In the genomic region with DNA sequence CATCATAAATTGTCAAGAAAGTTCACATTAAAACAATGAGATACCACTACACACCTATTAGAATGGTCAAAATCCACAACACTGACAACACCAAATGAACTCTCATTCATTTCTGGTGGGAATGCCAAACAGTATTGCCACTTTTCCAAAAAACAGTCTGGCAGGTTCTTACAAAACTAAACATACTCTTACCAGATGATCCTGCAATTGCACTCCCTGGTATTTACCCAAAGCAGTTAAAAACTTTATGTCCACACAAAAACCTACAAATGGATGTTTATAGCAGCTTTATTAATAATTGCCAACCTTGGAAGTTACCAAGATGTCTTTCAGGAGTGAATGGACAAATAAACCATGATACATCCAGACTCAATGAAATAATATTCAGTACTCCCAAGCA, we compare ENCODE assay signal across 2 cellular contexts.
TF ChIP-seq lines count a peak whose summit lies in the region.

No MANE protein-coding gene starts in this region.

TF ChIP-seq in liver, 16 proteins besides CTCF, POLR2A, EP300 and RAD21:
- TF ChIP-seq, protein P1, sequence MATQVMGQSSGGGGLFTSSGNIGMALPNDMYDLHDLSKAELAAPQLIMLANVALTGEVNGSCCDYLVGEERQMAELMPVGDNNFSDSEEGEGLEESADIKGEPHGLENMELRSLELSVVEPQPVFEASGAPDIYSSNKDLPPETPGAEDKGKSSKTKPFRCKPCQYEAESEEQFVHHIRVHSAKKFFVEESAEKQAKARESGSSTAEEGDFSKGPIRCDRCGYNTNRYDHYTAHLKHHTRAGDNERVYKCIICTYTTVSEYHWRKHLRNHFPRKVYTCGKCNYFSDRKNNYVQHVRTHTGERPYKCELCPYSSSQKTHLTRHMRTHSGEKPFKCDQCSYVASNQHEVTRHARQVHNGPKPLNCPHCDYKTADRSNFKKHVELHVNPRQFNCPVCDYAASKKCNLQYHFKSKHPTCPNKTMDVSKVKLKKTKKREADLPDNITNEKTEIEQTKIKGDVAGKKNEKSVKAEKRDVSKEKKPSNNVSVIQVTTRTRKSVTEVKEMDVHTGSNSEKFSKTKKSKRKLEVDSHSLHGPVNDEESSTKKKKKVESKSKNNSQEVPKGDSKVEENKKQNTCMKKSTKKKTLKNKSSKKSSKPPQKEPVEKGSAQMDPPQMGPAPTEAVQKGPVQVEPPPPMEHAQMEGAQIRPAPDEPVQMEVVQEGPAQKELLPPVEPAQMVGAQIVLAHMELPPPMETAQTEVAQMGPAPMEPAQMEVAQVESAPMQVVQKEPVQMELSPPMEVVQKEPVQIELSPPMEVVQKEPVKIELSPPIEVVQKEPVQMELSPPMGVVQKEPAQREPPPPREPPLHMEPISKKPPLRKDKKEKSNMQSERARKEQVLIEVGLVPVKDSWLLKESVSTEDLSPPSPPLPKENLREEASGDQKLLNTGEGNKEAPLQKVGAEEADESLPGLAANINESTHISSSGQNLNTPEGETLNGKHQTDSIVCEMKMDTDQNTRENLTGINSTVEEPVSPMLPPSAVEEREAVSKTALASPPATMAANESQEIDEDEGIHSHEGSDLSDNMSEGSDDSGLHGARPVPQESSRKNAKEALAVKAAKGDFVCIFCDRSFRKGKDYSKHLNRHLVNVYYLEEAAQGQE (IDR thresholded peaks at IDR 0.05), result no peak
- TF ChIP-seq RXRA (IDR thresholded peaks at IDR 0.05), result peak in 1 of 2 donors; percentile 15
- peak; percentile 8 for TF ChIP-seq FOXA2 (IDR thresholded peaks at IDR 0.05)

TF ChIP-seq in HepG2, 621 proteins besides CTCF, POLR2A, EP300 and RAD21 (continued from another document):
- TF ChIP-seq, protein P2, sequence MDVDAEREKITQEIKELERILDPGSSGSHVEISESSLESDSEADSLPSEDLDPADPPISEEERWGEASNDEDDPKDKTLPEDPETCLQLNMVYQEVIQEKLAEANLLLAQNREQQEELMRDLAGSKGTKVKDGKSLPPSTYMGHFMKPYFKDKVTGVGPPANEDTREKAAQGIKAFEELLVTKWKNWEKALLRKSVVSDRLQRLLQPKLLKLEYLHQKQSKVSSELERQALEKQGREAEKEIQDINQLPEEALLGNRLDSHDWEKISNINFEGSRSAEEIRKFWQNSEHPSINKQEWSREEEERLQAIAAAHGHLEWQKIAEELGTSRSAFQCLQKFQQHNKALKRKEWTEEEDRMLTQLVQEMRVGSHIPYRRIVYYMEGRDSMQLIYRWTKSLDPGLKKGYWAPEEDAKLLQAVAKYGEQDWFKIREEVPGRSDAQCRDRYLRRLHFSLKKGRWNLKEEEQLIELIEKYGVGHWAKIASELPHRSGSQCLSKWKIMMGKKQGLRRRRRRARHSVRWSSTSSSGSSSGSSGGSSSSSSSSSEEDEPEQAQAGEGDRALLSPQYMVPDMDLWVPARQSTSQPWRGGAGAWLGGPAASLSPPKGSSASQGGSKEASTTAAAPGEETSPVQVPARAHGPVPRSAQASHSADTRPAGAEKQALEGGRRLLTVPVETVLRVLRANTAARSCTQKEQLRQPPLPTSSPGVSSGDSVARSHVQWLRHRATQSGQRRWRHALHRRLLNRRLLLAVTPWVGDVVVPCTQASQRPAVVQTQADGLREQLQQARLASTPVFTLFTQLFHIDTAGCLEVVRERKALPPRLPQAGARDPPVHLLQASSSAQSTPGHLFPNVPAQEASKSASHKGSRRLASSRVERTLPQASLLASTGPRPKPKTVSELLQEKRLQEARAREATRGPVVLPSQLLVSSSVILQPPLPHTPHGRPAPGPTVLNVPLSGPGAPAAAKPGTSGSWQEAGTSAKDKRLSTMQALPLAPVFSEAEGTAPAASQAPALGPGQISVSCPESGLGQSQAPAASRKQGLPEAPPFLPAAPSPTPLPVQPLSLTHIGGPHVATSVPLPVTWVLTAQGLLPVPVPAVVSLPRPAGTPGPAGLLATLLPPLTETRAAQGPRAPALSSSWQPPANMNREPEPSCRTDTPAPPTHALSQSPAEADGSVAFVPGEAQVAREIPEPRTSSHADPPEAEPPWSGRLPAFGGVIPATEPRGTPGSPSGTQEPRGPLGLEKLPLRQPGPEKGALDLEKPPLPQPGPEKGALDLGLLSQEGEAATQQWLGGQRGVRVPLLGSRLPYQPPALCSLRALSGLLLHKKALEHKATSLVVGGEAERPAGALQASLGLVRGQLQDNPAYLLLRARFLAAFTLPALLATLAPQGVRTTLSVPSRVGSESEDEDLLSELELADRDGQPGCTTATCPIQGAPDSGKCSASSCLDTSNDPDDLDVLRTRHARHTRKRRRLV (CRISPR knock-in tag; IDR thresholded peaks at IDR 0.05), result no peak
- TF ChIP-seq, protein P3, sequence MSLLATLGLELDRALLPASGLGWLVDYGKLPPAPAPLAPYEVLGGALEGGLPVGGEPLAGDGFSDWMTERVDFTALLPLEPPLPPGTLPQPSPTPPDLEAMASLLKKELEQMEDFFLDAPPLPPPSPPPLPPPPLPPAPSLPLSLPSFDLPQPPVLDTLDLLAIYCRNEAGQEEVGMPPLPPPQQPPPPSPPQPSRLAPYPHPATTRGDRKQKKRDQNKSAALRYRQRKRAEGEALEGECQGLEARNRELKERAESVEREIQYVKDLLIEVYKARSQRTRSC (CRISPR knock-in tag; IDR thresholded peaks at IDR 0.05; ENCODE audit: low read depth), result no peak
- TF ChIP-seq ARNTL (CRISPR knock-in tag; IDR thresholded peaks at IDR 0.05), result no peak
- no peak for TF ChIP-seq ZNF556 (CRISPR knock-in tag; IDR thresholded peaks at IDR 0.05; ENCODE audit: borderline replicate concordance)
- no peak for TF ChIP-seq ZNF619 (CRISPR knock-in tag; IDR thresholded peaks at IDR 0.05)
- TF ChIP-seq RBM22 (optimal IDR thresholded peaks at IDR 0.05; ENCODE audit: low read length), result no peak
- TF ChIP-seq, protein P4, sequence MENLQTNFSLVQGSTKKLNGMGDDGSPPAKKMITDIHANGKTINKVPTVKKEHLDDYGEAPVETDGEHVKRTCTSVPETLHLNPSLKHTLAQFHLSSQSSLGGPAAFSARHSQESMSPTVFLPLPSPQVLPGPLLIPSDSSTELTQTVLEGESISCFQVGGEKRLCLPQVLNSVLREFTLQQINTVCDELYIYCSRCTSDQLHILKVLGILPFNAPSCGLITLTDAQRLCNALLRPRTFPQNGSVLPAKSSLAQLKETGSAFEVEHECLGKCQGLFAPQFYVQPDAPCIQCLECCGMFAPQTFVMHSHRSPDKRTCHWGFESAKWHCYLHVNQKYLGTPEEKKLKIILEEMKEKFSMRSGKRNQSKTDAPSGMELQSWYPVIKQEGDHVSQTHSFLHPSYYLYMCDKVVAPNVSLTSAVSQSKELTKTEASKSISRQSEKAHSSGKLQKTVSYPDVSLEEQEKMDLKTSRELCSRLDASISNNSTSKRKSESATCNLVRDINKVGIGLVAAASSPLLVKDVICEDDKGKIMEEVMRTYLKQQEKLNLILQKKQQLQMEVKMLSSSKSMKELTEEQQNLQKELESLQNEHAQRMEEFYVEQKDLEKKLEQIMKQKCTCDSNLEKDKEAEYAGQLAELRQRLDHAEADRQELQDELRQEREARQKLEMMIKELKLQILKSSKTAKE (CRISPR knock-in tag; IDR thresholded peaks at IDR 0.05; ENCODE audit: borderline replicate concordance), result no peak
- TF ChIP-seq, protein P5, sequence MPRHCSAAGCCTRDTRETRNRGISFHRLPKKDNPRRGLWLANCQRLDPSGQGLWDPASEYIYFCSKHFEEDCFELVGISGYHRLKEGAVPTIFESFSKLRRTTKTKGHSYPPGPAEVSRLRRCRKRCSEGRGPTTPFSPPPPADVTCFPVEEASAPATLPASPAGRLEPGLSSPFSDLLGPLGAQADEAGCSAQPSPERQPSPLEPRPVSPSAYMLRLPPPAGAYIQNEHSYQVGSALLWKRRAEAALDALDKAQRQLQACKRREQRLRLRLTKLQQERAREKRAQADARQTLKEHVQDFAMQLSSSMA (CRISPR knock-in tag; IDR thresholded peaks at IDR 0.05), result no peak
